In genomic region chr11:65413077-65413664, GRCh38 we compare ENCODE assay signal across 7 cellular contexts. TPM values are rescaled to one million over a fixed set of nuclear protein-coding genes. Genes with fewer than 3 reads are reported as not detected.
DNase-seq lines count a peak whose midpoint lies in the region; FAIRE-seq and TF ChIP-seq lines count a peak whose summit lies in the region.
"Not testable (repeated sequence)": the region's sequence is repeated elsewhere in the genome, so short reads cannot be mapped to it uniquely, and the experiment has no call there.

No MANE protein-coding gene starts in this region.

- H3K4me3 ChIP-seq in kidney (ENCODE audit: low read length in 2 of 2); spleen: not testable (repeated sequence)

- not testable (repeated sequence) for FAIRE-seq in kidney (lab: Jason Lieb, UNC)

- not testable (repeated sequence) for H3K27ac Mint-ChIP-seq in CD14-positive monocyte
- H3K27ac Mint-ChIP-seq in osteocyte (ENCODE audit: unreplicated experiment): peak overlapping the region; percentile 23

- TF ChIP-seq POLR2A in spleen (IDR thresholded peaks at IDR 0.05): not testable (repeated sequence)

- DNase-seq in CD14-positive monocyte (ENCODE audit: low spot score) (peak; percentile 7), caudate nucleus (lab: John Stamatoyannopoulos, UW) (peak in 2 of 61 donors; percentile 32 to 42), foreskin melanocyte (peak; percentile 96), kidney (peak; percentile 36), spleen (peak; percentile 47)
- peak; percentile 11 for DNase-seq in activated CD8-positive, alpha-beta memory T cell treated with anti-CD3 and anti-CD28 coated beads, Interleukin-2, amount 50 U/mL, for 4 hours
- not testable (repeated sequence) for DNase-seq in osteocyte (ENCODE audit: extremely low spot score, unreplicated experiment)

- not testable (repeated sequence) for H3K9me3 ChIP-seq in kidney (ENCODE audit: control insufficient read depth in 1 of 2, low read length in 2 of 2); spleen

- H3K4me3 Mint-ChIP-seq in CD14-positive monocyte; osteocyte (ENCODE audit: unreplicated experiment): not testable (repeated sequence)

- H3K4me1 Mint-ChIP-seq in CD14-positive monocyte: peaks cover 25% of the 10 kb centered on the region
- H3K4me1 Mint-ChIP-seq in osteocyte (ENCODE audit: unreplicated experiment): peaks cover 30% of the 10 kb centered on the region

- H3K9ac ChIP-seq in kidney (ENCODE audit: low read length in 2 of 2): not testable (repeated sequence)

- not testable (repeated sequence) for TF ChIP-seq CTCF in CD14-positive monocyte (IDR thresholded peaks at IDR 0.05); kidney (IDR thresholded peaks at IDR 0.05; ENCODE audit: borderline replicate concordance, extremely low read depth, insufficient read depth); osteocyte (IDR thresholded peaks at IDR 0.05); spleen (IDR thresholded peaks at IDR 0.05 in 8 of 11, conservative IDR thresholded peaks at IDR 0.05 in 3 of 11)

- peak overlapping the region; percentile 62 for H3K27ac ChIP-seq in caudate nucleus (ENCODE audit: low read depth, low read length)
- not testable (repeated sequence) for H3K27ac ChIP-seq in kidney (ENCODE audit: low read depth in 2 of 2, low read length in 2 of 2); spleen

- peaks cover 49 to 61% of the 10 kb centered on the region in 2 donors for H3K36me3 Mint-ChIP-seq in CD14-positive monocyte
- peaks cover 14% of the 10 kb centered on the region for H3K36me3 Mint-ChIP-seq in osteocyte (ENCODE audit: unreplicated experiment)

- H3K9me3 Mint-ChIP-seq in CD14-positive monocyte; osteocyte (ENCODE audit: unreplicated experiment): not testable (repeated sequence)

- H3K27me3 ChIP-seq in spleen (replicated peaks in 1 of 7): not testable (repeated sequence)

- intact Hi-C loops in CD14-positive monocyte (cut with micrococcal nuclease): loop anchor here in 1 of 2 donors (10.0 kb wide), 1 partner anchor 48 kb away; no protein-coding TSS in a partner anchor
- intact Hi-C loops in kidney (cut with DNase I); spleen (cut with DNase I; ENCODE audit: low total_unique reads): not testable (repeated sequence)

- not testable (repeated sequence) for H3K27me3 Mint-ChIP-seq in CD14-positive monocyte (ENCODE audit: low read depth in 3 of 3); osteocyte (ENCODE audit: unreplicated experiment)

- not testable (repeated sequence) for H3K36me3 ChIP-seq in kidney (ENCODE audit: control insufficient read depth in 1 of 2, insufficient read depth in 2 of 2, low read length in 2 of 2)
- peaks cover 5 to 67% (median 53%) of the 10 kb centered on the region in 6 donors for H3K36me3 ChIP-seq in spleen

- H3K4me1 ChIP-seq in kidney (ENCODE audit: control insufficient read depth in 1 of 2, insufficient read depth in 1 of 2, low read depth in 1 of 2, low read length in 2 of 2) (peaks cover 27 to 30% of the 10 kb centered on the region in 2 donors), spleen (peaks cover 22 to 59% (median 38%) of the 10 kb centered on the region in 6 donors)

- 89 to 96% (median 92%) methylated on average over 15 of the region's 15 CpGs for WGBS in spleen, 5 donors

RNA-seq across cellular contexts. Expression of gene NEAT1, which starts 9.4 kb away (rescaled TPM):
- 1 to 10 TPM in 1 of 2 donors, under 1 TPM in 1; 0.90 to 1.3 TPM for polyA plus RNA-seq in CD14-positive monocyte
- total RNA-seq in kidney: 1,006 TPM
- polyA plus RNA-seq in kidney (ENCODE audit: insufficient read depth, low read depth, low replicate concordance): 595 TPM
- total RNA-seq in osteocyte: 300 and 534 TPM in 2 replicates
- 1,000 to 10,000 TPM in 2 of 7 donors, 100 to 1,000 TPM in 5; 266 to 1,804 (median 799) TPM for total RNA-seq in spleen
- 1,000 to 10,000 TPM in 2 of 3 donors, 100 to 1,000 TPM in 1; 526 to 1,090 (median 1,018) TPM for polyA plus RNA-seq in spleen

RNA-seq across cellular contexts. Expression of gene FRMD8, which starts 26.7 kb away (rescaled TPM):
- polyA plus RNA-seq in CD14-positive monocyte (10 to 100 TPM; 33.7 to 41.2 TPM), kidney (ENCODE audit: insufficient read depth, low read depth, low replicate concordance) (9.4 TPM), spleen (10 to 100 TPM; 19.3 to 32.0 (median 23.4) TPM)
- total RNA-seq in kidney (41.3 TPM), osteocyte (62.8 and 65.8 TPM in 2 replicates), spleen (100 to 1,000 TPM in 3 of 7 donors, 10 to 100 TPM in 4; 65.4 to 128 (median 99.5) TPM)

RNA-seq across cellular contexts. Expression of gene SLC25A45, which starts 30.7 kb away (rescaled TPM):
- polyA plus RNA-seq in CD14-positive monocyte (1 to 10 TPM; 3.7 to 4.1 TPM), kidney (ENCODE audit: insufficient read depth, low read depth, low replicate concordance) (4.1 TPM), spleen (10 to 100 TPM; 14.1 to 26.2 (median 24.1) TPM)
- total RNA-seq in kidney (14.7 TPM), osteocyte (9.9 and 10.8 TPM in 2 replicates), spleen (10 to 100 TPM; 11.6 to 33.4 (median 25.7) TPM)

RNA-seq across cellular contexts. Expression of gene TIGD3, which starts 58.6 kb away (rescaled TPM):
- polyA plus RNA-seq in CD14-positive monocyte (1 to 10 TPM; 2.8 to 3.7 TPM), kidney (ENCODE audit: insufficient read depth, low read depth, low replicate concordance) (0.95 TPM), spleen (1 to 10 TPM; 1.1 to 2.1 (median 1.4) TPM)
- total RNA-seq in kidney (0.19 TPM), osteocyte (0.16 and 0.24 TPM in 2 replicates), spleen (1 to 10 TPM in 2 of 7 donors, under 1 TPM in 5; 0.56 to 2.7 (median 0.79) TPM)
